22 cellular contexts compared by ENCODE assay signal in the genomic region with DNA sequence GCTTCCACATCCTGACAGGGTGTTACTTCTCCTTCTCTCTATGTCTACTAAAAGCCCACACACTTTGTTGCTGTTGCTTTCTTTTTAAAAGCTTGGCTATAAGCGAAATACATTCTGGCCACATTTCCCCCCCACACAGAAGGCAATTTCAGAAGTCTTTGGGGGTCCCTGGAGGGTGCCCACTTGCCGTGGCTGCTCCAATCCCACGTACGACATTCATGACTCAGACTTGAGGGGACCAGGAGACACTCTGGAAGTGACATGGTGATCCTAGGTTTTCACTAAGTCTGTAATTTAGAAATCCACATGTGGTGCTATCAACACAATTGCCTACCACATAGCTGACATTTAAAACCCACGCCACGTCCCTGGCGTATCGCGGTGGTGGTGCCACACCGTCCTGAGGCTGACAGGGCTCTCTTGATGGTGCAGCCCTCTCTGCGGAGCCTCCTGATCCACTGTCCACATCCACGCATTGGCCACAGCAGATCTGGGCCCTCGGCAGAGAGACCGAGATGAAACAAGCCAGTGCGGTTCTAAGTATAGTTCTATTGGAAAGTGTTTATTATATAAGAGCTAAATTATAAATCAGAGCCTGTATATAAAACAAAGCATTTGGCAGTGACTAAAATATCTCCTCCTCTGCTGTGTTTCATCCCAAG. TPM values are rescaled to one million over a fixed set of nuclear protein-coding genes. Genes with fewer than 3 reads are reported as not detected.
"Had no signal": no experiment of that assay in that cellular context is flagged by ENCODE, and none has a peak within 500 bp of the region (broad histone marks: within the 10 kb centered on the region; RNA-seq: fewer than 3 reads in every experiment).

No MANE protein-coding gene starts in this region.

- H3K36me3 Mint-ChIP-seq: activated naive CD4-positive, alpha-beta T cell treated with anti-CD3 and anti-CD28 coated beads, Interleukin-2, amount 10 ng/mL, durations not matched to agents 7 days and 5 days had no signal

- H3K9me3 ChIP-seq: ascending aorta, breast epithelium, thyroid gland, uterus had no signal

- H3K4me3 Mint-ChIP-seq: activated naive CD4-positive, alpha-beta T cell treated with anti-CD3 and anti-CD28 coated beads, Interleukin-2, amount 10 ng/mL, durations not matched to agents 7 days and 5 days; naive B cell; neural crest cell; stimulated activated naive CD8-positive, alpha-beta T cell treated with anti-CD3 and anti-CD28 coated beads, Interleukin-15, amount 100 ng/mL, for 72 hours had no signal

- H3K4me1 ChIP-seq: breast epithelium had no signal

- DNase-seq: activated CD4-positive, alpha-beta T cell treated with anti-CD3 and anti-CD28 coated beads, Interleukin-2, amount 50 U/mL, for 48 hours; activated naive CD4-positive, alpha-beta T cell treated with anti-CD3 and anti-CD28 coated beads, Interleukin-2, amount 10 ng/mL, durations not matched to agents 7 days and 5 days; cerebellar nuclear complex; foreskin keratinocyte; hypothalamus; naive B cell; small intestine; stimulated activated CD4-positive, alpha-beta T cell treated with anti-CD3 and anti-CD28 coated beads, Interleukin-4, amount 100 ng/mL, for 1 hour; stimulated activated naive CD8-positive, alpha-beta T cell treated with anti-CD3 and anti-CD28 coated beads, Interleukin-15, amount 100 ng/mL, for 72 hours; thyroid gland had no signal

- H3K27me3 ChIP-seq: ascending aorta, breast epithelium, foreskin keratinocyte, right atrium auricular region, thyroid gland, uterus had no signal

- H3K36me3 ChIP-seq: ascending aorta, breast epithelium, right atrium auricular region, thyroid gland, uterus had no signal

- H3K27ac Mint-ChIP-seq: activated naive CD4-positive, alpha-beta T cell treated with anti-CD3 and anti-CD28 coated beads, Interleukin-2, amount 10 ng/mL, durations not matched to agents 7 days and 5 days; progenitor cell of endocrine pancreas; stimulated activated naive CD8-positive, alpha-beta T cell treated with anti-CD3 and anti-CD28 coated beads, Interleukin-15, amount 100 ng/mL, for 72 hours had no signal

- H3K4me3 ChIP-seq: ascending aorta, breast epithelium, lung, right atrium auricular region, SK-N-MC, thyroid gland, uterus had no signal

- H3K4me1 Mint-ChIP-seq: activated naive CD4-positive, alpha-beta T cell treated with anti-CD3 and anti-CD28 coated beads, Interleukin-2, amount 10 ng/mL, durations not matched to agents 7 days and 5 days; naive B cell; stimulated activated naive CD8-positive, alpha-beta T cell treated with anti-CD3 and anti-CD28 coated beads, Interleukin-15, amount 100 ng/mL, for 72 hours had no signal

- ATAC-seq: foreskin keratinocyte; stimulated activated naive CD8-positive, alpha-beta T cell treated with anti-CD3 and anti-CD28 coated beads, Interleukin-15, amount 100 ng/mL, for 72 hours had no signal

- H3K27ac ChIP-seq: ascending aorta, epithelial cell of prostate, foreskin keratinocyte, SK-N-MC, thyroid gland had no signal

RNA-seq across cellular contexts. Expression of gene CYP27C1, which starts 42.4 kb away (rescaled TPM):
- total RNA-seq: ascending aorta; dermis microvascular lymphatic vessel endothelial cell; fibroblast of lung; T-helper 2 cell treated with Interferon-gamma antibody and Interleukin-4, amounts not matched to agents 100 ng/mL and 5 ng/mL, for 36 hours had no signal
